Comparison of ENCODE assay signal across 25 cellular contexts in genomic region chr16:69451166-69451565, GRCh38. TPM values are rescaled to one million over a fixed set of nuclear protein-coding genes. Genes with fewer than 3 reads are reported as not detected.
A peak's percentile ranks its signal among the peaks of the same experiment; 100 is the strongest.
DNase-seq lines count a peak whose midpoint lies in the region; ATAC-seq and TF ChIP-seq lines count a peak whose summit lies in the region.
"Had no signal": no experiment of that assay in that cellular context is flagged by ENCODE, and none has a peak within 500 bp of the region (broad histone marks: within the 10 kb centered on the region; RNA-seq: fewer than 3 reads in every experiment).

No MANE protein-coding gene starts in this region.

- H3K36me3 Mint-ChIP-seq in activated CD8-positive, alpha-beta T cell treated with anti-CD3 and anti-CD28 coated beads for 36 hours (ENCODE audit: low read depth), result peaks cover 52% of the 10 kb centered on the region
- peaks cover 66% of the 10 kb centered on the region for H3K36me3 Mint-ChIP-seq in activated CD8-positive, alpha-beta T cell treated with anti-CD3 and anti-CD28 coated beads, Interleukin-2, amount 10 ng/mL, durations not matched to agents 7 days and 5 days (ENCODE audit: low read depth)
- H3K36me3 Mint-ChIP-seq in CD4-positive, alpha-beta T cell (ENCODE audit: low read depth), result peaks cover 60% of the 10 kb centered on the region

- H2AFZ ChIP-seq in PC-9, result no peak overlapping the region

- H3K9me3 Mint-ChIP-seq in activated CD8-positive, alpha-beta T cell treated with anti-CD3 and anti-CD28 coated beads for 36 hours, result no peaks in the 10 kb centered on the region
- no peaks in the 10 kb centered on the region for H3K9me3 Mint-ChIP-seq in activated CD8-positive, alpha-beta T cell treated with anti-CD3 and anti-CD28 coated beads, Interleukin-2, amount 10 ng/mL, durations not matched to agents 7 days and 5 days (ENCODE audit: insufficient read depth)
- H3K9me3 Mint-ChIP-seq in CD4-positive, alpha-beta T cell, result no peaks in the 10 kb centered on the region
- H3K9me3 Mint-ChIP-seq: CD8-positive, alpha-beta T cell; naive thymus-derived CD4-positive, alpha-beta T cell had no signal

- intact Hi-C loops in activated CD8-positive, alpha-beta T cell treated with anti-CD3 and anti-CD28 coated beads for 36 hours (cut with micrococcal nuclease), result no loop called here
- intact Hi-C loops in CD4-positive, alpha-beta T cell (cut with DNase I, micrococcal nuclease), result no loop called here
- intact Hi-C loops in PC-9 (cut with micrococcal nuclease; ENCODE audit: unreplicated experiment), result no loop called here

- H3K27ac ChIP-seq in CD4-positive, alpha-beta T cell (ENCODE audit: low read depth, low read length), result no peak overlapping the region
- peak overlapping the region; percentile 24; the same call in 1 of the 2 replicates for H3K27ac ChIP-seq in PC-9
- H3K27ac ChIP-seq: ascending aorta, RWPE1, SK-N-MC, vagina had no signal

- no peak overlapping the region for H3K4me2 ChIP-seq in PC-9

- POLR2A ChIA-PET in activated CD8-positive, alpha-beta T cell treated with anti-CD3 and anti-CD28 coated beads for 36 hours (lab: Charles Lee), result no interaction called here
- POLR2A ChIA-PET in activated CD8-positive, alpha-beta T cell treated with anti-CD3 and anti-CD28 coated beads, Interleukin-2, amount 10 ng/mL, durations not matched to agents 7 days and 5 days (lab: Charles Lee), result no interaction called here
- POLR2A ChIA-PET in CD4-positive, alpha-beta T cell (lab: Charles Lee), result no interaction called here
- POLR2A ChIA-PET in PC-9 (lab: Charles Lee; ENCODE audit: unreplicated experiment), result no interaction called here

- peaks cover 18% of the 10 kb centered on the region for H3K4me1 Mint-ChIP-seq in activated CD8-positive, alpha-beta T cell treated with anti-CD3 and anti-CD28 coated beads for 36 hours (ENCODE audit: low read depth)
- peaks cover 18% of the 10 kb centered on the region for H3K4me1 Mint-ChIP-seq in activated CD8-positive, alpha-beta T cell treated with anti-CD3 and anti-CD28 coated beads, Interleukin-2, amount 10 ng/mL, durations not matched to agents 7 days and 5 days (ENCODE audit: low read depth)
- peaks cover 30% of the 10 kb centered on the region for H3K4me1 Mint-ChIP-seq in CD4-positive, alpha-beta T cell (ENCODE audit: low read depth)

- no peaks in the 10 kb centered on the region for H3K27me3 ChIP-seq in CD4-positive, alpha-beta T cell (ENCODE audit: control insufficient read depth, insufficient read depth, low read length)
- H3K27me3 ChIP-seq in PC-9 (ENCODE audit: insufficient read depth, low read depth), result no peaks in the 10 kb centered on the region
- H3K27me3 ChIP-seq: ascending aorta, dorsolateral prefrontal cortex, vagina had no signal

- H3K27ac Mint-ChIP-seq in activated CD8-positive, alpha-beta T cell treated with anti-CD3 and anti-CD28 coated beads for 36 hours, result peak overlapping the region; percentile 5
- H3K27ac Mint-ChIP-seq in activated CD8-positive, alpha-beta T cell treated with anti-CD3 and anti-CD28 coated beads, Interleukin-2, amount 10 ng/mL, durations not matched to agents 7 days and 5 days, result no peak overlapping the region
- peak overlapping the region; percentile 35 for H3K27ac Mint-ChIP-seq in CD4-positive, alpha-beta T cell
- H3K27ac Mint-ChIP-seq: CD8-positive, alpha-beta T cell had no signal

- no peaks in the 10 kb centered on the region for H3K9me3 ChIP-seq in CD4-positive, alpha-beta T cell (ENCODE audit: control insufficient read depth, low read length)
- H3K9me3 ChIP-seq in PC-9 (ENCODE audit: insufficient read depth, low read depth), result no peaks in the 10 kb centered on the region
- H3K9me3 ChIP-seq: ascending aorta, vagina had no signal

- peaks cover 45% of the 10 kb centered on the region for H3K36me3 ChIP-seq in PC-9 (ENCODE audit: low read depth)

- no TSS peak for BruUV-seq in PC-9 (replicated peaks; lab: Mats Ljungman, UMichigan)

- no peak for DNase-seq in activated CD8-positive, alpha-beta T cell treated with anti-CD3 and anti-CD28 coated beads for 36 hours
- DNase-seq in activated CD8-positive, alpha-beta T cell treated with anti-CD3 and anti-CD28 coated beads, Interleukin-2, amount 10 ng/mL, durations not matched to agents 7 days and 5 days, result no peak
- DNase-seq in CD4-positive, alpha-beta T cell, result no peak
- DNase-seq in PC-9 (no peak), fibroblast of villous mesenchyme (ENCODE audit: low read depth) (peak; percentile 35), hypothalamus (lab: John Stamatoyannopoulos, UW) (no peak)
- DNase-seq: activated CD4-positive, alpha-beta T cell treated with anti-CD3 and anti-CD28 coated beads for 48 hours; CD8-positive, alpha-beta T cell; DMS153; dorsolateral prefrontal cortex; islet precursor cell; midbrain; naive thymus-derived CD4-positive, alpha-beta T cell; NCI-H1417 treated with DMSO at 0.1 percent for 48 hours; NCI-H446; NCI-H774; stimulated activated naive CD8-positive, alpha-beta T cell treated with anti-CD3 and anti-CD28 coated beads, Interleukin-15, Interleukin-2, amounts not matched to agents 100 U/mL and 50 U/mL, for 24 hours had no signal

- peaks cover 38% of the 10 kb centered on the region for H3K79me2 ChIP-seq in PC-9 (ENCODE audit: low read depth)

- no peaks in the 10 kb centered on the region for H3K27me3 Mint-ChIP-seq in activated CD8-positive, alpha-beta T cell treated with anti-CD3 and anti-CD28 coated beads for 36 hours
- H3K27me3 Mint-ChIP-seq in activated CD8-positive, alpha-beta T cell treated with anti-CD3 and anti-CD28 coated beads, Interleukin-2, amount 10 ng/mL, durations not matched to agents 7 days and 5 days (ENCODE audit: low read depth), result no peaks in the 10 kb centered on the region
- H3K27me3 Mint-ChIP-seq in CD4-positive, alpha-beta T cell, result no peaks in the 10 kb centered on the region
- H3K27me3 Mint-ChIP-seq: activated naive CD8-positive, alpha-beta T cell; naive thymus-derived CD4-positive, alpha-beta T cell had no signal

- H3K4me3 Mint-ChIP-seq in activated CD8-positive, alpha-beta T cell treated with anti-CD3 and anti-CD28 coated beads for 36 hours, result no peak overlapping the region
- H3K4me3 Mint-ChIP-seq in activated CD8-positive, alpha-beta T cell treated with anti-CD3 and anti-CD28 coated beads, Interleukin-2, amount 10 ng/mL, durations not matched to agents 7 days and 5 days, result no peak overlapping the region
- H3K4me3 Mint-ChIP-seq in CD4-positive, alpha-beta T cell, result no peak overlapping the region
- H3K4me3 Mint-ChIP-seq: activated naive CD8-positive, alpha-beta T cell; CD8-positive, alpha-beta T cell; naive thymus-derived CD4-positive, alpha-beta T cell had no signal

- no peaks in the 10 kb centered on the region for H3K9me2 ChIP-seq in PC-9 (ENCODE audit: insufficient read depth)

- CTCF ChIA-PET in activated CD8-positive, alpha-beta T cell treated with anti-CD3 and anti-CD28 coated beads for 36 hours (lab: Charles Lee), result no interaction called here
- CTCF ChIA-PET in activated CD8-positive, alpha-beta T cell treated with anti-CD3 and anti-CD28 coated beads, Interleukin-2, amount 10 ng/mL, durations not matched to agents 7 days and 5 days (lab: Charles Lee), result interaction anchor here (1.3 kb wide), 1 partner anchor 13 kb away, joined by 3 read pairs; no protein-coding TSS in a partner anchor
- CTCF ChIA-PET in CD4-positive, alpha-beta T cell (lab: Charles Lee), result no interaction called here
- CTCF ChIA-PET in PC-9 (lab: Charles Lee), result no interaction called here

- H3F3A ChIP-seq in PC-9 (ENCODE audit: insufficient read depth, low read depth), result peaks cover 74% of the 10 kb centered on the region

- no peaks in the 10 kb centered on the region; the same call in 1 of the 2 replicates for H3K4me1 ChIP-seq in PC-9 (replicated peaks; ENCODE audit: insufficient read depth)

- TF ChIP-seq CTCF in activated CD8-positive, alpha-beta T cell treated with anti-CD3 and anti-CD28 coated beads for 36 hours (IDR thresholded peaks at IDR 0.05), result no peak
- no peak for TF ChIP-seq CTCF in CD4-positive, alpha-beta T cell (IDR thresholded peaks at IDR 0.05)
- TF ChIP-seq CTCF in PC-9 (conservative IDR thresholded peaks at IDR 0.05), result no peak
- no peak for TF ChIP-seq CTCF in fibroblast of villous mesenchyme (IDR thresholded peaks at IDR 0.05; ENCODE audit: insufficient read depth, low read depth, low read length)

- H3K4me3 ChIP-seq in PC-9 (no peak overlapping the region), fibroblast of villous mesenchyme (ENCODE audit: low read depth, low read length) (no peak overlapping the region)
- H3K4me3 ChIP-seq: ascending aorta, dorsolateral prefrontal cortex, K562, SK-N-MC had no signal

- H4K20me1 ChIP-seq in PC-9 (ENCODE audit: insufficient read depth), result peaks cover 13% of the 10 kb centered on the region; the same call in 1 of the 2 replicates

- no peak for ATAC-seq in activated CD8-positive, alpha-beta T cell treated with anti-CD3 and anti-CD28 coated beads for 36 hours
- no peak for ATAC-seq in activated CD8-positive, alpha-beta T cell treated with anti-CD3 and anti-CD28 coated beads, Interleukin-2, amount 10 ng/mL, durations not matched to agents 7 days and 5 days
- no peak for ATAC-seq in CD4-positive, alpha-beta T cell (ENCODE audit: poor library complexity)
- ATAC-seq in HG03159 (IDR thresholded peaks at IDR 0.05; ENCODE audit: unreplicated experiment), result no peak
- ATAC-seq in GM18867 (IDR thresholded peaks at IDR 0.05; ENCODE audit: unreplicated experiment), result no peak
- ATAC-seq: CD8-positive, alpha-beta T cell; K562; naive thymus-derived CD4-positive, alpha-beta T cell; stimulated activated naive CD8-positive, alpha-beta T cell treated with anti-CD3 and anti-CD28 coated beads, Interleukin-15, Interleukin-2, amounts not matched to agents 100 U/mL and 50 U/mL, for 24 hours had no signal

RNA-seq across cellular contexts. Expression of gene CYB5B, which starts 26.7 kb away (rescaled TPM):
- total RNA-seq in activated CD8-positive, alpha-beta T cell treated with anti-CD3 and anti-CD28 coated beads for 36 hours, result 100 to 1,000 TPM; 159 to 163 TPM
- total RNA-seq in activated CD8-positive, alpha-beta T cell treated with anti-CD3 and anti-CD28 coated beads, Interleukin-2, amount 10 ng/mL, durations not matched to agents 7 days and 5 days, result 100 to 1,000 TPM; 179 to 183 TPM
- 10 to 100 TPM; 16.0 to 18.3 TPM for total RNA-seq in CD4-positive, alpha-beta T cell
- total RNA-seq in PC-9 (2021) (29.3 and 29.8 TPM in 2 replicates), fibroblast of villous mesenchyme (109 and 142 TPM in 2 replicates)
